25 cellular contexts compared by ENCODE assay signal in the genomic region with DNA sequence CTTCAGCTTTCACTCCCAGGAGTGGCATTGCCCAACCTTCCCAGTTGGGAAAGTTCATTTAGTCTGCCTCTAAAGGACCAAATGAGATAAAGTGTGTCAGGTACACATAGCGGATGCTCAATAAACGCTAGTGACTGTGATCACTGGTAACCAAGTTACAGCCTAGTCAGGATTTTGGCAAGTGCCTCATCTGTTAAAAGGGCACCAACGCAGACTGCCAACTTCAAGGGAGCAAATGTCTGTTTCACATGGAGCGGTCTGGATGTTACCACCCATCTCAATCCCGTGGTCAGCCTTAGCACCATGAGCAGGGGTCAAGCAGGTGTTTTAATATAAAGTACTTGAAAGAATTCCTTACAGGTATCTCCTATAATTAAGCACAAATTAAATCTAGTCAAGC. TPM values are rescaled to one million over a fixed set of nuclear protein-coding genes. Genes with fewer than 3 reads are reported as not detected.
DNase-seq lines count a peak whose midpoint lies in the region; ATAC-seq, FAIRE-seq and TF ChIP-seq lines count a peak whose summit lies in the region.
"Had no signal": no experiment of that assay in that cellular context is flagged by ENCODE, and none has a peak within 500 bp of the region (broad histone marks: within the 10 kb centered on the region; RNA-seq: fewer than 3 reads in every experiment).

No MANE protein-coding gene starts in this region.

- H4K20me1 ChIP-seq in H1 (replicated peaks in 1 of 2; ENCODE audit: control insufficient read depth in 1 of 2, insufficient read depth in 2 of 2, low read length in 2 of 2) = peaks cover 0 to 2% of the 10 kb centered on the region in 2 experiments

- no peak overlapping the region for H3K23ac ChIP-seq in H1 (ENCODE audit: insufficient read length)

- TF ChIP-seq EP300 in H1 (IDR thresholded peaks at IDR 0.05; ENCODE audit: borderline replicate concordance in 1 of 2, low read depth in 2 of 2, low read length in 2 of 2) = no peak

- no peak overlapping the region for H2BK120ac ChIP-seq in H1 (replicated peaks; ENCODE audit: low read depth, low read length)

- H3K4me3 ChIP-seq in heart left ventricle (no peak overlapping the region), H1 (ENCODE audit: extremely low read depth in 1 of 4, insufficient read depth in 2 of 4, low read depth in 3 of 4, low read length in 4 of 4) (no peak overlapping the region), foreskin fibroblast (ENCODE audit: low read depth in 1 of 2, low read length in 2 of 2) (no peak overlapping the region)
- H3K4me3 ChIP-seq: A549; BLaER1 treated with 17β-estradiol and CSF1 and Interleukin-3, amounts not matched to agents 10 nM and 100 nM; GM23338; HAP-1 had no signal

- H3K4ac ChIP-seq in H1 (replicated peaks; ENCODE audit: insufficient read length, low read depth, low read length) = no peak overlapping the region

- H2AK5ac ChIP-seq in H1 (ENCODE audit: low read depth, low read length) = no peak overlapping the region

- H3K4me1 ChIP-seq in heart left ventricle (peaks cover 0 to 43% (median 17%) of the 10 kb centered on the region in 12 donors), H1 (replicated peaks in 1 of 4; ENCODE audit: control insufficient read depth in 3 of 4, insufficient read depth in 4 of 4, low read length in 3 of 4) (peaks cover 0 to 5% (median 2%) of the 10 kb centered on the region in 4 experiments; a peak in 3 of 7 replicates)
- H3K4me1 ChIP-seq: A549, BE2C, HAP-1 had no signal

- 0 out of 2 replicates have a peak overlapping the region, but pooled peaks have one; percentile 74 for H2BK15ac ChIP-seq in H1 (ENCODE audit: low read length)

- no peaks in the 10 kb centered on the region; the same call in 1 of the 2 replicates for H3K23me2 ChIP-seq in H1 (ENCODE audit: low read depth, low read length)

- WGBS in heart left ventricle, 4 donors = 70 to 86% (median 80%) methylated on average over 5 of the region's 5 CpGs
- whole genome bisulfite sequencing in H1 (ENCODE audit: extremely low coverage in 1 of 2, insufficient coverage in 1 of 2, insufficient read length in 1 of 2, insufficient replicate concordance in 2 of 2, low coverage in 1 of 2, low lambda C conversion rate in 2 of 2, missing lambda C conversion rate in 1 of 2), 2 experiments = 94% methylated on average over 5 of the region's 5 CpGs; no CpG with 5 or more reads in 1 of the 2 experiments

- H3K36me3 ChIP-seq in heart left ventricle = peaks cover 0 to 7% (median 0%) of the 10 kb centered on the region in 9 donors
- no peaks in the 10 kb centered on the region for H3K36me3 ChIP-seq in H1 (ENCODE audit: control insufficient read depth in 2 of 4, insufficient read depth in 4 of 4, low read length in 3 of 4)
- H3K36me3 ChIP-seq: BE2C, HAP-1 had no signal

- POLR2A ChIA-PET in H1 (lab: Charles Lee; ENCODE audit: partially characterized antibody) = interaction anchor here (1.5 kb wide), 1 partner anchor 9 kb away, joined by 3 read pairs; no protein-coding TSS in a partner anchor

- H3K27me3 ChIP-seq in heart left ventricle (no peaks in the 10 kb centered on the region), H1 (replicated peaks in 1 of 4; ENCODE audit: control insufficient read depth in 3 of 4, extremely low read depth in 1 of 4, insufficient read depth in 3 of 4, low read length in 3 of 4) (no peaks in the 10 kb centered on the region)
- H3K27me3 ChIP-seq: BE2C; BLaER1 treated with 17β-estradiol and CSF1 and Interleukin-3, amounts not matched to agents 10 nM and 100 nM had no signal

- no peak overlapping the region for H3K56ac ChIP-seq in H1 (replicated peaks; ENCODE audit: insufficient read length, low read depth, low read length)

- H3K14ac ChIP-seq in H1 (ENCODE audit: insufficient read length) = no peak overlapping the region

- H2BK12ac ChIP-seq in H1 (ENCODE audit: low read depth, low read length) = no peak overlapping the region

- peak in 3 of 4 donors; percentile 25 to 44 (median 40) for ATAC-seq in heart left ventricle
- no peak for ATAC-seq in Right ventricle myocardium inferior
- ATAC-seq: A549 had no signal

- DNase-seq in heart left ventricle (no peak), Right ventricle myocardium inferior (ENCODE audit: missing footprints) (no peak), G401 (ENCODE audit: low spot score) (peak; percentile 55), H1 (ENCODE audit: low read depth in 1 of 2, low spot score in 2 of 2) (no peak), foreskin fibroblast (no peak)
- no peak for DNase-seq in activated T-cell treated with anti-CD3 and anti-CD28 coated beads, Interleukin-2, amount 50 U/mL, for 1 hour
- DNase-seq: 8988T; ACHN; AML-193; BE2C; CD4-positive, alpha-beta T cell; CD8-positive, alpha-beta memory T cell; DMS 273 treated with DMSO at 0.1 percent for 48 hours; DMS79; EL; GF-D8; HFFc6 had no signal

- H3K79me1 ChIP-seq in H1 (ENCODE audit: low read depth, low read length) = no peaks in the 10 kb centered on the region

- TF ChIP-seq CTCF in heart left ventricle (IDR thresholded peaks at IDR 0.05) = no peak
- TF ChIP-seq CTCF in H1 (IDR thresholded peaks at IDR 0.05; ENCODE audit: control extremely low read depth in 1 of 3, insufficient read depth in 1 of 3, low read depth in 1 of 3, low read length in 3 of 3) = no peak
- no peak for TF ChIP-seq CTCF in foreskin fibroblast (IDR thresholded peaks at IDR 0.05; ENCODE audit: low read depth, low read length)

- TF ChIP-seq RAD21 in H1 (IDR thresholded peaks at IDR 0.05 in 1 of 2, conservative IDR thresholded peaks at IDR 0.05 in 1 of 2; ENCODE audit: low read depth in 2 of 2, low read length in 2 of 2) = no peak

- H2BK20ac ChIP-seq in H1 (ENCODE audit: low read length) = no peak overlapping the region

- H3K9me3 ChIP-seq in heart left ventricle = no peaks in the 10 kb centered on the region
- no peaks in the 10 kb centered on the region for H3K9me3 ChIP-seq in H1 (ENCODE audit: insufficient read depth in 2 of 2, low read depth in 1 of 2, low read length in 1 of 2)
- H3K9me3 ChIP-seq: A549, BE2C, HAP-1 had no signal

- CTCF ChIA-PET in H1 (lab: Charles Lee; ENCODE audit: partially characterized antibody) = interaction anchor here (1.2 to 2.3 kb wide), 6 partner anchors 9 to 207 kb away, joined by 3 to 8 read pairs (median 4); no protein-coding TSS in a partner anchor

- in situ Hi-C loops in G401 (cut with HindIII; ENCODE audit: low sequenced_read_pairs) = no loop called here

- H3K27ac ChIP-seq in heart left ventricle = peak overlapping the region in 1 of 12 donors; percentile 17
- H3K27ac ChIP-seq in H1 (ENCODE audit: low read depth, low read length) = no peak overlapping the region
- H3K27ac ChIP-seq: A549; BLaER1 treated with 17β-estradiol and CSF1 and Interleukin-3, amounts not matched to agents 10 nM and 100 nM had no signal

- H2AFZ ChIP-seq in H1 (ENCODE audit: low read length) = no peak overlapping the region
- H2AFZ ChIP-seq: GM23338 had no signal

- no peak overlapping the region for H4K5ac ChIP-seq in H1 (ENCODE audit: insufficient read length, low read depth, low read length)

- TF ChIP-seq POLR2A in heart left ventricle (IDR thresholded peaks at IDR 0.05) (no peak), H1 (IDR thresholded peaks at IDR 0.05; ENCODE audit: control extremely low read depth in 1 of 2, low read depth in 2 of 2, low read length in 2 of 2) (no peak)

- intact Hi-C loops in heart left ventricle (cut with DNase I) (loop anchor here in 1 of 10 donors (5.0 kb wide), 1 partner anchor 41 kb away; no protein-coding TSS in a partner anchor), Right ventricle myocardium inferior (cut with DNase I) (no loop called here)

- no peak overlapping the region for H2BK5ac ChIP-seq in H1 (ENCODE audit: low read depth, low read length)

- H3K4me2 ChIP-seq in H1 (ENCODE audit: insufficient read depth in 1 of 2, low read depth in 2 of 2, low read length in 2 of 2) = no peak overlapping the region
- H3K4me2 ChIP-seq: A549; BLaER1 treated with 17β-estradiol and CSF1 and Interleukin-3, amounts not matched to agents 10 nM and 100 nM; GM23338 had no signal

- H4K91ac ChIP-seq in H1 (replicated peaks; ENCODE audit: insufficient read length, low read length) = no peak overlapping the region

- H3K18ac ChIP-seq in H1 (ENCODE audit: extremely low read depth, low read length) = no peak overlapping the region

- H4K8ac ChIP-seq in H1 (ENCODE audit: extremely low read depth, insufficient read depth, low read length) = no peak overlapping the region

- H3K9ac ChIP-seq in H1 (replicated peaks in 1 of 4; ENCODE audit: extremely low read depth in 1 of 4, low read depth in 3 of 4, low read length in 3 of 4) = no peak overlapping the region
- H3K9ac ChIP-seq: BLaER1 treated with 17β-estradiol and CSF1 and Interleukin-3, amounts not matched to agents 10 nM and 100 nM had no signal

- H3K79me2 ChIP-seq in H1 (ENCODE audit: control insufficient read depth in 1 of 2, insufficient read depth in 2 of 2, low read length in 2 of 2) = no peaks in the 10 kb centered on the region; a peak in 1 of 4 replicates

- no peak for FAIRE-seq in H1 (lab: Jason Lieb, UNC)
- FAIRE-seq: A549, D721Med, GM12891, GM18507, H54 had no signal

TF ChIP-seq in H1, 55 proteins besides CTCF, POLR2A, EP300 and RAD21 (continues in another document):
- TF ChIP-seq CEBPB (IDR thresholded peaks at IDR 0.05; ENCODE audit: low read depth, low read length) (no peak), EGR1 (IDR thresholded peaks at IDR 0.05; ENCODE audit: borderline replicate concordance, low read depth, low read length) (no peak)
- TF ChIP-seq, protein P1, sequence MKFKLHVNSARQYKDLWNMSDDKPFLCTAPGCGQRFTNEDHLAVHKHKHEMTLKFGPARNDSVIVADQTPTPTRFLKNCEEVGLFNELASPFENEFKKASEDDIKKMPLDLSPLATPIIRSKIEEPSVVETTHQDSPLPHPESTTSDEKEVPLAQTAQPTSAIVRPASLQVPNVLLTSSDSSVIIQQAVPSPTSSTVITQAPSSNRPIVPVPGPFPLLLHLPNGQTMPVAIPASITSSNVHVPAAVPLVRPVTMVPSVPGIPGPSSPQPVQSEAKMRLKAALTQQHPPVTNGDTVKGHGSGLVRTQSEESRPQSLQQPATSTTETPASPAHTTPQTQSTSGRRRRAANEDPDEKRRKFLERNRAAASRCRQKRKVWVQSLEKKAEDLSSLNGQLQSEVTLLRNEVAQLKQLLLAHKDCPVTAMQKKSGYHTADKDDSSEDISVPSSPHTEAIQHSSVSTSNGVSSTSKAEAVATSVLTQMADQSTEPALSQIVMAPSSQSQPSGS (IDR thresholded peaks at IDR 0.05; ENCODE audit: low read length) = no peak

RNA-seq across cellular contexts. Expression of a gene that starts 22.7 kb away (rescaled TPM):
- total RNA-seq in heart left ventricle = 10 to 100 TPM; 26.3 to 64.2 (median 50.2) TPM
- polyA plus RNA-seq in heart left ventricle = 10 to 100 TPM; 38.9 to 59.6 TPM
- 45.9 TPM for total RNA-seq in Right ventricle myocardium inferior
- not detected in 2 replicates for total RNA-seq in G401 (2014; rRNA removed; shearing (Covaris generic))
- total RNA-seq in H1 (2021; fragmentation: NEBNext Ultra II Directional; extraction: Animal tissue kit (Norgen Biotek cat#: 25700)) = 15.1 and 15.3 TPM in 2 replicates
- 20.4 and 23.4 TPM in 2 replicates for polyA plus RNA-seq in H1 (2011; rRNA removed)
- 12.0 TPM for polyA plus RNA-seq in H1 (2011; cell fraction: cytosol; rRNA removed)
- 24.1 TPM for polyA plus RNA-seq in H1 (2011; cell fraction: nucleus; rRNA removed)
- 12.7 to 14.0 TPM (median 13.7 TPM) in 4 replicates for polyA plus RNA-seq in H1 (2012, experiment 1 of 2)
- polyA plus RNA-seq in H1 (2012, experiment 2 of 2) = 10.1 TPM
- 12.0 TPM for polyA plus RNA-seq in H1 (2013, experiment 1 of 2)
- 14.2 TPM for polyA plus RNA-seq in H1 (2013, experiment 2 of 2)
- polyA minus RNA-seq in H1 (2011; rRNA and poly(A)+ RNA removed) = 36.9 and 53.2 TPM in 2 replicates
- polyA minus RNA-seq in H1 (2011; cell fraction: cytosol; rRNA and poly(A)+ RNA removed) = 16.9 TPM
- polyA minus RNA-seq in H1 (2011; cell fraction: nucleus; rRNA and poly(A)+ RNA removed) = 23.3 TPM

Comparison
In these comparisons a context has a peak if more than half of its experiments do, and no peak if none do; other contexts are left out.
1. RNA of a gene that starts 22.7 kb away (total RNA-seq): 26.3 to 64.2 TPM in heart left ventricle, 45.9 TPM in Right ventricle myocardium inferior (single experiment) and 15.1 to 15.3 TPM in H1; not detected in G401; every median in the first group is over 10 times any median in the second.